In genomic region chr14:103474893-103475292, GRCh38 we compare ENCODE assay signal across 22 cellular contexts.
"Had no signal": no experiment of that assay in that cellular context is flagged by ENCODE, and none has a peak within 500 bp of the region (broad histone marks: within the 10 kb centered on the region; RNA-seq: fewer than 3 reads in every experiment).

No MANE protein-coding gene starts in this region.

- ATAC-seq: effector memory CD8-positive, alpha-beta T cell; gastrocnemius medialis; heart right ventricle; left cardiac atrium; left lung; left ventricle myocardium superior; lower lobe of right lung; mucosa of descending colon had no signal

- H3K4me1 Mint-ChIP-seq: endodermal cell had no signal

- H3K27me3 Mint-ChIP-seq: effector memory CD8-positive, alpha-beta T cell; naive B cell had no signal

- H3K4me3 Mint-ChIP-seq: effector memory CD8-positive, alpha-beta T cell; endodermal cell; mesothelial cell of epicardium; naive B cell had no signal

- H3K9me3 Mint-ChIP-seq: effector memory CD8-positive, alpha-beta T cell; endodermal cell; mesothelial cell of epicardium; naive B cell had no signal

- H3K27me3 ChIP-seq: esophagus squamous epithelium, gastrocnemius medialis, heart right ventricle, left lung had no signal

- DNase-seq: effector CD8-positive, alpha-beta T cell; effector memory CD8-positive, alpha-beta T cell; endodermal cell; erythroblast; esophagus squamous epithelium; foreskin fibroblast; foreskin melanocyte; gastrocnemius medialis; glutamatergic neuron; head of caudate nucleus; heart right ventricle; hippocampal formation; left cardiac atrium; left lung; left ventricle myocardium superior; lower lobe of right lung; mesenchymal stem cell; mucosa of descending colon; naive B cell had no signal

- H3K9me3 ChIP-seq: esophagus squamous epithelium, gastrocnemius medialis, heart right ventricle, left lung, lower lobe of right lung, mucosa of descending colon had no signal

- H3K27ac Mint-ChIP-seq: endodermal cell, mesothelial cell of epicardium had no signal

- H3K27ac ChIP-seq: coronary artery, epithelial cell of prostate, esophagus squamous epithelium, gastrocnemius medialis, heart right ventricle, left lung, lower lobe of right lung had no signal
